In the genomic region with DNA sequence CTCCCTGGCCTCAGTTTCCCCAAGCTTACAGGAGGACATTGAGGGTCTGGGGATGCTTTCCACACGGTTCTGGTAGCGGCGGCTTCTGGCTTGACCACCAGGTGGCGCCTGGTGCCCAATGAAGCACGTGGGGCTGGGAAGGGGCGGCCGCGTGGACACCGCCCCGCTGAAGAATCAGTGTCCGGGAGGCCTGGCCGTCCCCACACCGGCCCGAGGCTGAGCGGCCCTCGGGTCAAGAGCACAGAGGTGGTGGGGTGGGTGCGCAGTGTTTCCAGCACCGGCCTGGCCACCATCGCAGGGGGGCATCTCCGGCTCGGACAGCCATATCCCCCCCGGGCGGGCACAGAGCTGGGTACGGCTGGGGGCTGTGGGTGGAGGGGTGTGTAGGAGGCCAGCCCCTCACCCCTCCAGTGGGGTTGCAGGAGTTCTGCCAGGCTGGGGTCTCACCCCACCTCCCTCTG, we compare ENCODE assay signal across 8 cellular contexts. TPM values are rescaled to one million over a fixed set of nuclear protein-coding genes. Genes with fewer than 3 reads are reported as not detected.
DNase-seq lines count a peak whose midpoint lies in the region; ATAC-seq and TF ChIP-seq lines count a peak whose summit lies in the region.

No MANE protein-coding gene starts in this region.

- H4K8ac ChIP-seq in trophoblast cell (ENCODE audit: low read depth, low read length), result no peak overlapping the region

- H3K27me3 ChIP-seq in trophoblast cell (ENCODE audit: insufficient read depth, low read length), result no peaks in the 10 kb centered on the region

- TF ChIP-seq CTCF in RWPE1 (conservative IDR thresholded peaks at IDR 0.05; ENCODE audit: low read depth) (peak; percentile 91), type B pancreatic cell (conservative IDR thresholded peaks at IDR 0.05) (peak; percentile 99)

- no peak overlapping the region for H3K9ac ChIP-seq in trophoblast cell (ENCODE audit: low read length)

- H2BK120ac ChIP-seq in trophoblast cell (ENCODE audit: insufficient read depth, low read length, poor library complexity), result no peak overlapping the region

- H4K91ac ChIP-seq in trophoblast cell (ENCODE audit: low read depth, low read length), result no peak overlapping the region

- H3K4ac ChIP-seq in trophoblast cell (ENCODE audit: low read depth, low read length), result no peak overlapping the region

- H3K18ac ChIP-seq in trophoblast cell (ENCODE audit: low read length), result no peak overlapping the region

- no peaks in the 10 kb centered on the region for H3K9me3 Mint-ChIP-seq in type B pancreatic cell

- no peak for ATAC-seq in HG03571 (IDR thresholded peaks at IDR 0.05; ENCODE audit: unreplicated experiment)

- no peak overlapping the region for H3K14ac ChIP-seq in trophoblast cell (ENCODE audit: low read length)

- POLR2A ChIA-PET in RWPE1 (lab: Yijun Ruan, JAX; ENCODE audit: low non-redundant PET), result no interaction called here

- peak overlapping the region; percentile 34 for H3K4me2 ChIP-seq in trophoblast cell (ENCODE audit: low read length)

- H3K4me3 Mint-ChIP-seq in type B pancreatic cell, result no peak overlapping the region

- H3K36me3 Mint-ChIP-seq in type B pancreatic cell, result no peaks in the 10 kb centered on the region

- CTCF ChIA-PET in RWPE1 (lab: Yijun Ruan, JAX), result interaction anchor here (0.6 to 1.0 kb wide), 5 partner anchors 125 to 231 kb away, joined by 3 to 4 read pairs (median 3); a partner anchor contains a TSS

- H3K9me3 ChIP-seq in trophoblast cell (ENCODE audit: insufficient read depth, low read depth, low read length), result peaks cover 1% of the 10 kb centered on the region

- H4K12ac ChIP-seq in trophoblast cell (ENCODE audit: low read depth, low read length), result no peak overlapping the region

- H3K79me2 ChIP-seq in trophoblast cell (ENCODE audit: control insufficient read depth, insufficient read depth, low read length, poor library complexity), result no peaks in the 10 kb centered on the region

- no peak overlapping the region for H3K23ac ChIP-seq in trophoblast cell (ENCODE audit: low read length)

- no peak overlapping the region for H2AK5ac ChIP-seq in trophoblast cell (ENCODE audit: low read length)

- no peak overlapping the region for H2BK12ac ChIP-seq in trophoblast cell (ENCODE audit: low read length)

- H3K27me3 Mint-ChIP-seq in type B pancreatic cell, result no peaks in the 10 kb centered on the region

- peak overlapping the region; percentile 41; the same call in 1 of the 2 replicates for H3K27ac ChIP-seq in RWPE1
- no peak overlapping the region for H3K27ac ChIP-seq in trophoblast cell (ENCODE audit: low read depth, low read length)

- DNase-seq in ACHN (peak; percentile 55), GM19240 (ENCODE audit: insufficient read length, low spot score) (peak; percentile 89), RWPE1 (ENCODE audit: low spot score) (peak; percentile 58), foreskin melanocyte (peak; percentile 22), trophoblast cell (peak; percentile 60 to 80), type B pancreatic cell (ENCODE audit: extremely low spot score, unreplicated experiment) (no peak)
- peak; percentile 90 for DNase-seq in activated effector memory CD4-positive, alpha-beta T cell treated with anti-CD3 and anti-CD28 coated beads, Interleukin-2, amount 50 U/mL, for 16 hours

- no peak overlapping the region for H2AFZ ChIP-seq in trophoblast cell (ENCODE audit: insufficient read depth, low read length, poor library complexity)

- no CpG with 5 or more reads among the region's 24 CpGs for WGBS in trophoblast cell (ENCODE audit: extremely low coverage, insufficient coverage, insufficient read length)

- H2BK5ac ChIP-seq in trophoblast cell (ENCODE audit: low read depth, low read length, poor library complexity), result no peak overlapping the region

- no peak overlapping the region for H3K27ac Mint-ChIP-seq in type B pancreatic cell

- in situ Hi-C loops in ACHN (cut with HindIII; ENCODE audit: low pct_ligation_motif_present, low pct_unique_long_range_greater_than_20kb, low sequenced_read_pairs), result no loop called here

- no peaks in the 10 kb centered on the region for H3K4me1 Mint-ChIP-seq in type B pancreatic cell (ENCODE audit: unreplicated experiment)

- H3K36me3 ChIP-seq in trophoblast cell (ENCODE audit: control insufficient read depth in 1 of 2, insufficient read depth in 2 of 2, low read length in 2 of 2), result no peaks in the 10 kb centered on the region

- H3K4me3 ChIP-seq in trophoblast cell (ENCODE audit: low read depth, low read length), result no peak overlapping the region

- H3K79me1 ChIP-seq in trophoblast cell (ENCODE audit: low read length), result no peaks in the 10 kb centered on the region

- peaks cover 0 to 3% of the 10 kb centered on the region in 2 experiments for H3K4me1 ChIP-seq in trophoblast cell (ENCODE audit: control insufficient read depth in 1 of 2, insufficient read depth in 2 of 2, low read length in 2 of 2)

RNA-seq across cellular contexts. Expression of a gene that starts 27.8 kb away (rescaled TPM):
- polyA plus RNA-seq in trophoblast cell (2013), result 5.1 and 5.5 TPM in 2 replicates
- total RNA-seq in type B pancreatic cell (ENCODE audit: low replicate concordance), result 22.7 and 22.9 TPM in 2 replicates
